6 cellular contexts compared by ENCODE assay signal in the genomic region with DNA sequence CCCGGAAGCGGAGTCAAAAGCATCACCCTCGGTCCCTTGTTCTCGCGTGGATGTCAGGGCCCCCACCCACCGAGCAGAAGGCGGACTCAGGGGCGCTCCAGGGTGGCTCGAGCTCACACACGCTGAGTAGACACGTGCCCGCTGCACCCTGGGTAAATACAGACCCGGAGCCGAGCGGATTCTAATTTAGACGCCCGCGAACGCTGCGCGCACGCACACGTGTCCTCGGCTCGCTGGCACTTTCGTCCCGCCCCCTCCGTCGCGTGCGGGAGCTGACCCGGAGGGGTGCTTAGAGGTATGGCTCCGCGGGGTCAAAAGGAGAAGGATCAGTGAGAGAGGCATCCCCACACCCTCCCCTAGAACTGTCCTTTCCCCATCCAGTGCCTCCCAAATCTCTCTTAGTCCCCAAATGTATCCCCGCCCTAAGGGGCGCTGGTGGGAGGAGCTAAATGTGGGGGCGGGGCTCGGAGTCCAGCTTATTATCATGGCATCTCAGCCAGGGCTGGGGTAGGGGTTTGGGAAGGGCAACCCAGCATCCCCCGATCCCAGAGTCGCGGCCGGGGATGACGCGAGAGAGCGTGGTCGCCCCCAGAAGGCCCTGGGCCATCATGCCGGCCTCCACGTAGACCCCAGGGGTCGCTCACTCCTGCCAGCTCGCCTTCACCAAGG. TPM values are rescaled to one million over a fixed set of nuclear protein-coding genes. Genes with fewer than 3 reads are reported as not detected.
DNase-seq lines count a peak whose midpoint lies in the region; ATAC-seq and TF ChIP-seq lines count a peak whose summit lies in the region.

No MANE protein-coding gene starts in this region.

- ATAC-seq in left colon (no peak), body of pancreas (no peak), GM21367 (IDR thresholded peaks at IDR 0.05; ENCODE audit: unreplicated experiment) (no peak)

- 0 to 1% methylated on average over 7 to 41 of the region's 50 CpGs for WGBS in body of pancreas, 2 donors

- DNase-seq in NCI-H748 (lab: John Stamatoyannopoulos, UW; ENCODE audit: unreplicated experiment), result peak; percentile 74
- peak; percentile 43 for DNase-seq in activated gamma-delta T cell (lab: John Stamatoyannopoulos, UW)
- DNase-seq in left colon, result peak; percentile 31 to 60
- no peak for DNase-seq in body of pancreas

- intact Hi-C loops in left colon (cut with DNase I, micrococcal nuclease), result loop anchor here in 1 of 2 donors (10.0 kb wide), 1 partner anchor 416 kb away; a partner anchor contains a TSS
- intact Hi-C loops in body of pancreas (cut with DNase I), result no loop called here

- no peak overlapping the region for H3K27ac ChIP-seq in body of pancreas

- peak overlapping the region; percentile 38; the same call in 1 of the 2 replicates for H3K4me3 ChIP-seq in GM08714 (ENCODE audit: low read length)
- no peak overlapping the region for H3K4me3 ChIP-seq in body of pancreas

- no peak for TF ChIP-seq CTCF in body of pancreas (IDR thresholded peaks at IDR 0.05)

- H3K4me1 ChIP-seq in body of pancreas, result peaks cover 62% of the 10 kb centered on the region

- H3K36me3 ChIP-seq in body of pancreas (replicated peaks in 1 of 2; ENCODE audit: insufficient read depth in 1 of 2, low read depth in 2 of 2), result peaks cover 0 to 2% of the 10 kb centered on the region in 2 donors

- H3K9me3 ChIP-seq in body of pancreas, result no peaks in the 10 kb centered on the region

- peaks cover 0 to 57% of the 10 kb centered on the region in 2 donors for H3K27me3 ChIP-seq in body of pancreas

- no peak for TF ChIP-seq POLR2A in body of pancreas (IDR thresholded peaks at IDR 0.05)

RNA-seq across cellular contexts. Expression of a gene that starts 0.5 kb away (rescaled TPM):
- total RNA-seq in left colon (1 to 10 TPM in 1 of 2 donors, under 1 TPM in 1; 0.76 to 1.1 TPM), body of pancreas (under 1 TPM in 1 of 2 donors, not detected in 1; 0.33 TPM)

RNA-seq across cellular contexts. Expression of a gene that starts 2.5 kb away (rescaled TPM):
- total RNA-seq in left colon (under 1 TPM in 1 of 2 donors, not detected in 1; 0.53 TPM), body of pancreas (under 1 TPM in 1 of 2 donors, not detected in 1; 0.26 TPM)

RNA-seq across cellular contexts. Expression of a gene that starts 18.4 kb away (rescaled TPM):
- total RNA-seq in left colon, result 1 to 10 TPM; 7.7 to 8.7 TPM
- 10 to 100 TPM in 1 of 2 donors, 1 to 10 TPM in 1; 7.3 to 68.9 TPM for total RNA-seq in body of pancreas

RNA-seq across cellular contexts. Expression of a gene that starts 20.3 kb away (rescaled TPM):
- 1 to 10 TPM; 1.6 to 2.8 TPM for total RNA-seq in left colon
- total RNA-seq in body of pancreas, result 1 to 10 TPM; 2.3 to 4.6 TPM

RNA-seq across cellular contexts. Expression of a gene that starts 26.5 kb away (rescaled TPM):
- total RNA-seq in left colon (10 to 100 TPM; 11.2 to 11.8 TPM), body of pancreas (10 to 100 TPM; 11.2 to 16.8 TPM)

Comparison
In these comparisons a context has a peak if more than half of its experiments do, and no peak if none do; other contexts are left out.
1. DNase-seq: peak in NCI-H748 (single experiment), activated gamma-delta T cell (single experiment) and left colon (2 of 2); none in body of pancreas (0 of 4).